Comparison of ENCODE assay signal across 19 cellular contexts in the genomic region with DNA sequence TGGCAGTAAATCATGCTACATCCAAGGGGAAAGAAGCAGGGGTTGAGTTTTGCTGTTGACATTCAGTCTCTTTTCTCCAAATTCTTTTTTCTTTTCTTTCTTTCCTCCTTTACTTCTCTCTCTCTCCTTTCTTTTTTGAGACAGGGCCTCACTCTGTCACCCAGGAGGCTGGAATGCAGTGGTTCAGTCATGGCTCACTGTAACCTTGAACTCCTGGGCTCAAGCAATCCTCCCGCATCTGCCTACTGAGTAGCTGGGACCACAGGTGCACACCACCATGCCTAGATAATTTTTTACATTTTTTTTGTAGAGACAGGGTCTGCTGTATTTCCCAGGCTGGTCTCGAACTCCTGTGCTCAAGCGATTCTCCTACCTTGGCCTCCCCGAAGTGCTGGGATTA.
"Had no signal": no experiment of that assay in that cellular context is flagged by ENCODE, and none has a peak within 500 bp of the region (broad histone marks: within the 10 kb centered on the region; RNA-seq: fewer than 3 reads in every experiment).

No MANE protein-coding gene starts in this region.

- H3K27ac Mint-ChIP-seq: IgD-negative memory B cell had no signal

- H3K4me3 Mint-ChIP-seq: IgD-negative memory B cell had no signal

- DNase-seq: Kasumi-1, MM.1S, NCI-H1092 treated with DMSO at 0.1 percent for 48 hours, NCI-H1436, NCI-H187, NCI-H2029, NCI-H2081 treated with DMSO at 0.1 percent for 48 hours, NCI-H2171, NCI-H226, NCI-H446, NCI-H510A, NCI-H524 treated with DMSO at 0.1 percent for 48 hours, NCI-H69, NCI-H774, PC-3, SHP77, SK-N-SH had no signal

- H3K9me3 Mint-ChIP-seq: IgD-negative memory B cell had no signal

- H3K4me1 Mint-ChIP-seq: IgD-negative memory B cell had no signal

- ATAC-seq: Panc1, PC-3 had no signal

- H3K27me3 Mint-ChIP-seq: IgD-negative memory B cell had no signal
